In genomic region chr17:40945414-40945813, GRCh38 we compare ENCODE assay signal across 1 cellular context.
TF ChIP-seq lines count a peak whose summit lies in the region.

No MANE protein-coding gene starts in this region.

TF ChIP-seq in HepG2, 621 proteins besides CTCF, POLR2A, EP300 and RAD21:
- TF ChIP-seq ZKSCAN5 (CRISPR knock-in tag; IDR thresholded peaks at IDR 0.05) (no peak), ZNF589 (CRISPR knock-in tag; conservative IDR thresholded peaks at IDR 0.05) (0 out of 2 replicates have a peak, but pooled peaks have one; percentile 25), ATRX (CRISPR knock-in tag; IDR thresholded peaks at IDR 0.05; ENCODE audit: borderline replicate concordance) (no peak), PRPF4 (IDR thresholded peaks at IDR 0.05; ENCODE audit: low read depth, low read length, poor library complexity, severe bottlenecking) (peak; percentile 57), MLX (CRISPR knock-in tag; IDR thresholded peaks at IDR 0.05) (no peak), SOX13 (IDR thresholded peaks at IDR 0.05) (no peak), SOX13 (CRISPR knock-in tag; conservative IDR thresholded peaks at IDR 0.05 in 1 of 2, IDR thresholded peaks at IDR 0.05 in 1 of 2) (peak in 1 of 2 experiments; percentile 86; a peak in 2 of 4 replicates), ZNF710 (CRISPR knock-in tag; IDR thresholded peaks at IDR 0.05; ENCODE audit: borderline replicate concordance) (peak; percentile 60; the same call in 1 of the 2 replicates), SOX6 (IDR thresholded peaks at IDR 0.05) (no peak), SOX6 (CRISPR knock-in tag; IDR thresholded peaks at IDR 0.05) (peak; percentile 71), ZMYM2 (CRISPR knock-in tag; IDR thresholded peaks at IDR 0.05) (0 out of 2 replicates have a peak, but pooled peaks have one; percentile 39), ZBTB38 (CRISPR knock-in tag; IDR thresholded peaks at IDR 0.05) (peak; percentile 63; the same call in 1 of the 2 replicates), HOMEZ (CRISPR knock-in tag; IDR thresholded peaks at IDR 0.05; ENCODE audit: low read depth) (0 out of 2 replicates have a peak, but pooled peaks have one; percentile 10), POGZ (CRISPR knock-in tag; IDR thresholded peaks at IDR 0.05) (0 out of 2 replicates have a peak, but pooled peaks have one; percentile 25), SOX5 (CRISPR knock-in tag; IDR thresholded peaks at IDR 0.05; ENCODE audit: borderline replicate concordance) (peak; percentile 82; the same call in 1 of the 2 replicates), ZNF510 (CRISPR knock-in tag; IDR thresholded peaks at IDR 0.05; ENCODE audit: low read depth) (no peak), HNF1A (IDR thresholded peaks at IDR 0.05; ENCODE audit: low read depth) (no peak), HNF1A (CRISPR knock-in tag; IDR thresholded peaks at IDR 0.05; ENCODE audit: borderline replicate concordance) (peak; percentile 34; the same call in 1 of the 2 replicates)
- TF ChIP-seq, protein P1, sequence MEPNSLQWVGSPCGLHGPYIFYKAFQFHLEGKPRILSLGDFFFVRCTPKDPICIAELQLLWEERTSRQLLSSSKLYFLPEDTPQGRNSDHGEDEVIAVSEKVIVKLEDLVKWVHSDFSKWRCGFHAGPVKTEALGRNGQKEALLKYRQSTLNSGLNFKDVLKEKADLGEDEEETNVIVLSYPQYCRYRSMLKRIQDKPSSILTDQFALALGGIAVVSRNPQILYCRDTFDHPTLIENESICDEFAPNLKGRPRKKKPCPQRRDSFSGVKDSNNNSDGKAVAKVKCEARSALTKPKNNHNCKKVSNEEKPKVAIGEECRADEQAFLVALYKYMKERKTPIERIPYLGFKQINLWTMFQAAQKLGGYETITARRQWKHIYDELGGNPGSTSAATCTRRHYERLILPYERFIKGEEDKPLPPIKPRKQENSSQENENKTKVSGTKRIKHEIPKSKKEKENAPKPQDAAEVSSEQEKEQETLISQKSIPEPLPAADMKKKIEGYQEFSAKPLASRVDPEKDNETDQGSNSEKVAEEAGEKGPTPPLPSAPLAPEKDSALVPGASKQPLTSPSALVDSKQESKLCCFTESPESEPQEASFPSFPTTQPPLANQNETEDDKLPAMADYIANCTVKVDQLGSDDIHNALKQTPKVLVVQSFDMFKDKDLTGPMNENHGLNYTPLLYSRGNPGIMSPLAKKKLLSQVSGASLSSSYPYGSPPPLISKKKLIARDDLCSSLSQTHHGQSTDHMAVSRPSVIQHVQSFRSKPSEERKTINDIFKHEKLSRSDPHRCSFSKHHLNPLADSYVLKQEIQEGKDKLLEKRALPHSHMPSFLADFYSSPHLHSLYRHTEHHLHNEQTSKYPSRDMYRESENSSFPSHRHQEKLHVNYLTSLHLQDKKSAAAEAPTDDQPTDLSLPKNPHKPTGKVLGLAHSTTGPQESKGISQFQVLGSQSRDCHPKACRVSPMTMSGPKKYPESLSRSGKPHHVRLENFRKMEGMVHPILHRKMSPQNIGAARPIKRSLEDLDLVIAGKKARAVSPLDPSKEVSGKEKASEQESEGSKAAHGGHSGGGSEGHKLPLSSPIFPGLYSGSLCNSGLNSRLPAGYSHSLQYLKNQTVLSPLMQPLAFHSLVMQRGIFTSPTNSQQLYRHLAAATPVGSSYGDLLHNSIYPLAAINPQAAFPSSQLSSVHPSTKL (CRISPR knock-in tag; IDR thresholded peaks at IDR 0.05) = 0 out of 2 replicates have a peak, but pooled peaks have one; percentile 14
- TF ChIP-seq, protein P2, sequence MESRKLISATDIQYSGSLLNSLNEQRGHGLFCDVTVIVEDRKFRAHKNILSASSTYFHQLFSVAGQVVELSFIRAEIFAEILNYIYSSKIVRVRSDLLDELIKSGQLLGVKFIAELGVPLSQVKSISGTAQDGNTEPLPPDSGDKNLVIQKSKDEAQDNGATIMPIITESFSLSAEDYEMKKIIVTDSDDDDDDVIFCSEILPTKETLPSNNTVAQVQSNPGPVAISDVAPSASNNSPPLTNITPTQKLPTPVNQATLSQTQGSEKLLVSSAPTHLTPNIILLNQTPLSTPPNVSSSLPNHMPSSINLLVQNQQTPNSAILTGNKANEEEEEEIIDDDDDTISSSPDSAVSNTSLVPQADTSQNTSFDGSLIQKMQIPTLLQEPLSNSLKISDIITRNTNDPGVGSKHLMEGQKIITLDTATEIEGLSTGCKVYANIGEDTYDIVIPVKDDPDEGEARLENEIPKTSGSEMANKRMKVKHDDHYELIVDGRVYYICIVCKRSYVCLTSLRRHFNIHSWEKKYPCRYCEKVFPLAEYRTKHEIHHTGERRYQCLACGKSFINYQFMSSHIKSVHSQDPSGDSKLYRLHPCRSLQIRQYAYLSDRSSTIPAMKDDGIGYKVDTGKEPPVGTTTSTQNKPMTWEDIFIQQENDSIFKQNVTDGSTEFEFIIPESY (CRISPR knock-in tag; IDR thresholded peaks at IDR 0.05) = peak; percentile 94
- TF ChIP-seq, protein P3, sequence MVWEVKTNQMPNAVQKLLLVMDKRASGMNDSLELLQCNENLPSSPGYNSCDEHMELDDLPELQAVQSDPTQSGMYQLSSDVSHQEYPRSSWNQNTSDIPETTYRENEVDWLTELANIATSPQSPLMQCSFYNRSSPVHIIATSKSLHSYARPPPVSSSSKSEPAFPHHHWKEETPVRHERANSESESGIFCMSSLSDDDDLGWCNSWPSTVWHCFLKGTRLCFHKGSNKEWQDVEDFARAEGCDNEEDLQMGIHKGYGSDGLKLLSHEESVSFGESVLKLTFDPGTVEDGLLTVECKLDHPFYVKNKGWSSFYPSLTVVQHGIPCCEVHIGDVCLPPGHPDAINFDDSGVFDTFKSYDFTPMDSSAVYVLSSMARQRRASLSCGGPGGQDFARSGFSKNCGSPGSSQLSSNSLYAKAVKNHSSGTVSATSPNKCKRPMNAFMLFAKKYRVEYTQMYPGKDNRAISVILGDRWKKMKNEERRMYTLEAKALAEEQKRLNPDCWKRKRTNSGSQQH (CRISPR knock-in tag; IDR thresholded peaks at IDR 0.05; ENCODE audit: low read depth) = no peak
